15 cellular contexts compared by ENCODE assay signal in genomic region chr11:13449522-13449921, GRCh38. TPM values are rescaled to one million over a fixed set of nuclear protein-coding genes. Genes with fewer than 3 reads are reported as not detected.
A peak's percentile ranks its signal among the peaks of the same experiment; 100 is the strongest.
DNase-seq lines count a peak whose midpoint lies in the region; ATAC-seq and TF ChIP-seq lines count a peak whose summit lies in the region.
"Had no signal": no experiment of that assay in that cellular context is flagged by ENCODE, and none has a peak within 500 bp of the region (broad histone marks: within the 10 kb centered on the region; RNA-seq: fewer than 3 reads in every experiment).

No MANE protein-coding gene starts in this region.

- no peak overlapping the region for H3K9ac ChIP-seq in KMS-11
- H3K9ac ChIP-seq in mesendoderm (ENCODE audit: low read length), result no peak overlapping the region

- H2AFZ ChIP-seq in ACC112 (ENCODE audit: low read length, unreplicated experiment) (no peak overlapping the region), KMS-11 (ENCODE audit: low read depth) (no peak overlapping the region)

- no peak overlapping the region for H2BK120ac ChIP-seq in mesendoderm (ENCODE audit: low read depth, low read length)

- H3K36me3 ChIP-seq in ACC112 (ENCODE audit: insufficient read depth, low read length), result no peaks in the 10 kb centered on the region
- H3K36me3 ChIP-seq in KMS-11 (ENCODE audit: insufficient read depth), result no peaks in the 10 kb centered on the region
- H3K36me3 ChIP-seq in neutrophil, result no peaks in the 10 kb centered on the region
- no peaks in the 10 kb centered on the region for H3K36me3 ChIP-seq in mesendoderm (ENCODE audit: control insufficient read depth, insufficient read depth, low read length)

- H3K23ac ChIP-seq in mesendoderm (ENCODE audit: low read length), result no peak overlapping the region

- H3K79me1 ChIP-seq in mesendoderm (ENCODE audit: low read length), result peaks cover 4% of the 10 kb centered on the region

- no CpG with 5 or more reads among the region's 1 CpG for WGBS in mesendoderm (ENCODE audit: extremely low coverage, insufficient coverage, low lambda C conversion rate)

- H3K4me1 Mint-ChIP-seq in dendritic cell treated with granulocyte-macrophage colony-stimulating factor and Interleukin-4, amounts not matched to agents 40 ng/mL and 50 ng/mL, for 4 days (ENCODE audit: low read depth), result peaks cover 47% of the 10 kb centered on the region

- peaks cover 6% of the 10 kb centered on the region for H3K9me3 Mint-ChIP-seq in dendritic cell treated with granulocyte-macrophage colony-stimulating factor and Interleukin-4, amounts not matched to agents 40 ng/mL and 50 ng/mL, for 4 days
- H3K9me3 Mint-ChIP-seq: HFFc6 had no signal

- H3K27ac ChIP-seq in ACC112 (ENCODE audit: low read depth, low read length) (peak overlapping the region; percentile 21; the same call in 1 of the 2 replicates), KMS-11 (peak overlapping the region; percentile 81; the same call in 1 of the 2 replicates), neutrophil (peak overlapping the region; percentile 41), mesendoderm (ENCODE audit: low read depth, low read length) (no peak overlapping the region)

- no peak overlapping the region for H2AK5ac ChIP-seq in mesendoderm (ENCODE audit: low read length)

- no peak for ATAC-seq in HG02973 (IDR thresholded peaks at IDR 0.05; ENCODE audit: unreplicated experiment)

- H3K27me3 ChIP-seq in ACC112 (ENCODE audit: insufficient read depth, low read length), result no peaks in the 10 kb centered on the region
- H3K27me3 ChIP-seq in KMS-11 (ENCODE audit: insufficient read depth, low read depth), result no peaks in the 10 kb centered on the region
- H3K27me3 ChIP-seq in neutrophil, result no peaks in the 10 kb centered on the region
- H3K27me3 ChIP-seq in mesendoderm (ENCODE audit: insufficient read depth, low read length, poor library complexity), result no peaks in the 10 kb centered on the region

- H4K8ac ChIP-seq in mesendoderm (ENCODE audit: low read depth, low read length), result no peak overlapping the region

- DNase-seq in mesendoderm (no peak), COLO829 (ENCODE audit: low spot score) (no peak), globus pallidus (ENCODE audit: low spot score) (no peak)
- DNase-seq: HFFc6, NCI-H1105, NCI-H2029 treated with DMSO at 0.1 percent for 48 hours, NCI-H2171, NCI-H524 treated with DMSO at 0.1 percent for 48 hours, NCI-H82 had no signal

- H4K5ac ChIP-seq in mesendoderm (ENCODE audit: low read length), result no peak overlapping the region

- H3K4me2 ChIP-seq in KMS-11 (peak overlapping the region; percentile 66), mesendoderm (ENCODE audit: low read length) (no peak overlapping the region)

- no peaks in the 10 kb centered on the region for H4K20me1 ChIP-seq in KMS-11 (ENCODE audit: insufficient read depth)

- no peaks in the 10 kb centered on the region for H3K9me3 ChIP-seq in neutrophil

- H3K4me3 ChIP-seq in ACC112 (ENCODE audit: low read depth, low read length) (no peak overlapping the region), KMS-11 (IDR thresholded peaks at IDR 0.05; ENCODE audit: insufficient read depth, low read depth, low read length) (no peak overlapping the region), neutrophil (ENCODE audit: low read depth in 1 of 2, low read length in 1 of 2) (no peak overlapping the region), mesendoderm (ENCODE audit: low read length) (no peak overlapping the region)

- TF ChIP-seq CTCF in KMS-11 (conservative IDR thresholded peaks at IDR 0.05; ENCODE audit: low read depth, low read length) (no peak), neutrophil (IDR thresholded peaks at IDR 0.05) (no peak)

- no peak overlapping the region for H3K4me3 Mint-ChIP-seq in dendritic cell treated with granulocyte-macrophage colony-stimulating factor and Interleukin-4, amounts not matched to agents 40 ng/mL and 50 ng/mL, for 4 days
- H3K4me3 Mint-ChIP-seq: HFFc6 had no signal

- no peak overlapping the region for H3K18ac ChIP-seq in mesendoderm (ENCODE audit: low read length)

- H3K4ac ChIP-seq in mesendoderm (ENCODE audit: low read depth, low read length), result no peak overlapping the region

- H3K4me1 ChIP-seq in ACC112 (ENCODE audit: control insufficient read depth, insufficient read depth, low read length, unreplicated experiment) (peaks cover 30% of the 10 kb centered on the region), KMS-11 (ENCODE audit: low read depth, poor library complexity, severe bottlenecking) (peaks cover 55% of the 10 kb centered on the region), neutrophil (ENCODE audit: control insufficient read depth in 1 of 2, insufficient read depth in 1 of 2, low read depth in 1 of 2, low read length in 1 of 2) (peaks cover 14 to 28% of the 10 kb centered on the region in 2 experiments), mesendoderm (ENCODE audit: control insufficient read depth, low read depth, low read length) (no peaks in the 10 kb centered on the region)

- H3K56ac ChIP-seq in mesendoderm (ENCODE audit: low read length), result no peak overlapping the region

- intact Hi-C loops in dendritic cell treated with granulocyte-macrophage colony-stimulating factor and Interleukin-4, amounts not matched to agents 40 ng/mL and 50 ng/mL, for 4 days (cut with micrococcal nuclease), result no loop called here

- no peaks in the 10 kb centered on the region for H3K27me3 Mint-ChIP-seq in dendritic cell treated with granulocyte-macrophage colony-stimulating factor and Interleukin-4, amounts not matched to agents 40 ng/mL and 50 ng/mL, for 4 days

- H2BK5ac ChIP-seq in mesendoderm (ENCODE audit: low read length), result no peak overlapping the region

- no peak overlapping the region for H2BK15ac ChIP-seq in mesendoderm (replicated peaks; ENCODE audit: low read depth)

- peak overlapping the region; percentile 42 for H3K27ac Mint-ChIP-seq in dendritic cell treated with granulocyte-macrophage colony-stimulating factor and Interleukin-4, amounts not matched to agents 40 ng/mL and 50 ng/mL, for 4 days
- H3K27ac Mint-ChIP-seq: HFFc6 had no signal

- H3K36me3 Mint-ChIP-seq in dendritic cell treated with granulocyte-macrophage colony-stimulating factor and Interleukin-4, amounts not matched to agents 40 ng/mL and 50 ng/mL, for 4 days (ENCODE audit: low read depth), result peaks cover 6% of the 10 kb centered on the region

- peaks cover 82% of the 10 kb centered on the region for H3K79me2 ChIP-seq in ACC112 (ENCODE audit: control insufficient read depth, insufficient read depth, low read length, unreplicated experiment)
- H3K79me2 ChIP-seq in KMS-11 (ENCODE audit: insufficient read depth, low read depth), result peaks cover 53% of the 10 kb centered on the region
- peaks cover 9% of the 10 kb centered on the region for H3K79me2 ChIP-seq in mesendoderm (ENCODE audit: control insufficient read depth, insufficient read depth, low read length)

RNA-seq across cellular contexts. Expression of gene BTBD10, which starts 13.5 kb away (rescaled TPM):
- polyA plus RNA-seq in mesendoderm (2013, experiment 1 of 2), result 21.6 TPM
- 21.6 TPM for polyA plus RNA-seq in mesendoderm (2013, experiment 2 of 2)

RNA-seq across cellular contexts. Expression of gene PTH, which starts 46.3 kb away (rescaled TPM):
- not detected for polyA plus RNA-seq in mesendoderm (2013, experiment 1 of 2)
- polyA plus RNA-seq in mesendoderm (2013, experiment 2 of 2), result not detected
- polyA plus RNA-seq: CD14-positive monocyte had no signal
